ENCODE assay signal across 27 cellular contexts in genomic region chr1:23682946-23683345, GRCh38.
"Had no signal": no experiment of that assay in that cellular context is flagged by ENCODE, and none has a peak within 500 bp of the region (broad histone marks: within the 10 kb centered on the region; RNA-seq: fewer than 3 reads in every experiment).

No MANE protein-coding gene starts in this region.

- DNase-seq: stimulated activated CD4-positive, alpha-beta T cell treated with anti-CD3 and anti-CD28 coated beads, Interleukin-2, amount 100 ng/mL, for 48 hours; stimulated activated CD4-positive, alpha-beta T cell treated with anti-CD3 and anti-CD28 coated beads, Interleukin-4, amount 100 ng/mL, for 1 hour; stimulated activated CD4-positive, alpha-beta T cell treated with anti-CD3 and anti-CD28 coated beads, Interleukin-4, amount 100 ng/mL, for 24 hours; stimulated activated CD4-positive, alpha-beta T cell treated with anti-CD3 and anti-CD28 coated beads, Interleukin-4, amount 100 ng/mL, for 4 hours; stimulated activated CD8-positive, alpha-beta memory T cell treated with anti-CD3 and anti-CD28 coated beads, Interleukin-4, amount 100 ng/mL, for 48 hours; stimulated activated naive B cell treated with anti-CD40 and anti-IgM and Interleukin-4, amounts not matched to agents 10 μg/mL and 1 μg/mL and 100 μg/mL, for 72 hours; stimulated activated naive CD4-positive, alpha-beta T cell; stimulated activated naive CD4-positive, alpha-beta T cell treated with Interleukin-2 at 50 U/mL for 16 hours; stimulated activated naive CD8-positive, alpha-beta T cell treated with anti-CD3 and anti-CD28 coated beads, Interleukin-15, amount 100 ng/mL, for 72 hours; stimulated activated naive CD8-positive, alpha-beta T cell treated with anti-CD3 and anti-CD28 coated beads, Interleukin-15, Interleukin-2, amounts not matched to agents 100 U/mL and 50 U/mL, for 24 hours; stomach; substantia nigra; testis; thyroid gland; tibial artery; transverse colon; trophoblast cell; upper lobe of left lung; upper lobe of right lung; uterus had no signal

- H3K4me3 ChIP-seq: stomach, suprapubic skin, testis, thoracic aorta, thyroid gland, tibial artery, tibial nerve, transverse colon, upper lobe of left lung, upper lobe of right lung, uterus, vagina had no signal

- H3K27me3 ChIP-seq: testis, thyroid gland, upper lobe of left lung, upper lobe of right lung, uterus, vagina had no signal

- H3K27ac ChIP-seq: stomach, suprapubic skin, testis, thoracic aorta, thyroid gland, tibial artery, tibial nerve, transverse colon, upper lobe of left lung, upper lobe of right lung, uterus, vagina had no signal

- FAIRE-seq: urothelium cell line had no signal

- ATAC-seq: stimulated activated effector memory CD8-positive, alpha-beta T cell treated with anti-CD3 and anti-CD28 coated beads, Interleukin-12 subunit alpha, Interleukin-12 subunit beta, amount 100 ng/mL, for 72 hours; stimulated activated memory B cell treated with anti-CD40 and anti-IgM and Interleukin-4, amounts not matched to agents 10 μg/mL and 1 μg/mL and 100 μg/mL, for 72 hours; stimulated activated naive B cell treated with anti-CD40 and anti-IgM and Interleukin-4, amounts not matched to agents 10 μg/mL and 1 μg/mL and 100 μg/mL, for 72 hours; stimulated activated naive CD8-positive, alpha-beta T cell treated with anti-CD3 and anti-CD28 coated beads, Interleukin-15, amount 100 ng/mL, for 72 hours; stimulated activated naive CD8-positive, alpha-beta T cell treated with anti-CD3 and anti-CD28 coated beads, Interleukin-15, Interleukin-2, amounts not matched to agents 100 U/mL and 50 U/mL, for 24 hours; upper lobe of right lung had no signal

- H3K9me3 ChIP-seq: stomach, suprapubic skin, testis, thoracic aorta, thyroid gland, tibial artery, tibial nerve, transverse colon, upper lobe of left lung, upper lobe of right lung, uterus, vagina had no signal

- H3K4me1 ChIP-seq: stomach, suprapubic skin, testis, thyroid gland, tibial artery, tibial nerve, transverse colon, upper lobe of left lung, upper lobe of right lung, uterus, vagina had no signal

- H3K36me3 ChIP-seq: stomach, suprapubic skin, thoracic aorta, thyroid gland, tibial artery, tibial nerve, transverse colon, upper lobe of left lung, upper lobe of right lung, uterus, vagina had no signal
